25 cellular contexts compared by ENCODE assay signal in genomic region chr20:59458645-59459044, GRCh38.
DNase-seq lines count a peak whose midpoint lies in the region; ATAC-seq, FAIRE-seq and TF ChIP-seq lines count a peak whose summit lies in the region.
"Had no signal": no experiment of that assay in that cellular context is flagged by ENCODE, and none has a peak within 500 bp of the region (broad histone marks: within the 10 kb centered on the region; RNA-seq: fewer than 3 reads in every experiment).

No MANE protein-coding gene starts in this region.

- in situ Hi-C loops in Caki2 (cut with HindIII; ENCODE audit: low pct_unique_long_range_greater_than_20kb, low sequenced_read_pairs): no loop called here

- H3K27ac ChIP-seq in A549: no peak overlapping the region
- H3K27ac ChIP-seq in H1 (ENCODE audit: low read depth, low read length): no peak overlapping the region
- no peak overlapping the region for H3K27ac ChIP-seq in vagina
- H3K27ac ChIP-seq: C4-2B, KMS-11, RWPE1, SK-N-MC had no signal

- H2AFZ ChIP-seq in H1 (ENCODE audit: low read length): 0 out of 2 replicates have a peak overlapping the region, but pooled peaks have one; percentile 5

- intact Hi-C loops in vagina (cut with DNase I): no loop called here

- 20% methylated on average over 2 of the region's 2 CpGs for WGBS in A549 (ENCODE audit: missing lambda C conversion rate)
- WGBS in H1 (ENCODE audit: extremely low coverage in 1 of 2, insufficient coverage in 1 of 2, insufficient read length in 1 of 2, insufficient replicate concordance in 2 of 2, low coverage in 1 of 2, low lambda C conversion rate in 2 of 2, missing lambda C conversion rate in 1 of 2), 2 experiments: 86% methylated on average over 2 of the region's 2 CpGs; no CpG with 5 or more reads in 1 of the 2 experiments

- H2AK5ac ChIP-seq in H1 (ENCODE audit: low read depth, low read length): no peak overlapping the region

- H3K4ac ChIP-seq in H1 (replicated peaks; ENCODE audit: insufficient read length, low read depth, low read length): no peak overlapping the region

- H3K23me2 ChIP-seq in H1 (ENCODE audit: low read depth, low read length): no peaks in the 10 kb centered on the region

- no peak overlapping the region for H3K56ac ChIP-seq in H1 (replicated peaks; ENCODE audit: insufficient read length, low read depth, low read length)

- no peak overlapping the region for H3K18ac ChIP-seq in H1 (ENCODE audit: extremely low read depth, low read length)

- no peak for TF ChIP-seq POLR2A in A549 (IDR thresholded peaks at IDR 0.05; ENCODE audit: low read length)
- no peak for TF ChIP-seq POLR2A in H1 (IDR thresholded peaks at IDR 0.05; ENCODE audit: control extremely low read depth in 1 of 2, low read depth in 2 of 2, low read length in 2 of 2)
- no peak for TF ChIP-seq POLR2A in vagina (IDR thresholded peaks at IDR 0.05)

- no peak overlapping the region for H4K5ac ChIP-seq in H1 (ENCODE audit: insufficient read length, low read depth, low read length)

- peaks cover 0 to 3% of the 10 kb centered on the region in 2 experiments for H4K20me1 ChIP-seq in H1 (replicated peaks in 1 of 2; ENCODE audit: control insufficient read depth in 1 of 2, insufficient read depth in 2 of 2, low read length in 2 of 2)

- no peak overlapping the region for H2BK120ac ChIP-seq in H1 (replicated peaks; ENCODE audit: low read depth, low read length)

- H3K36me3 ChIP-seq in H1 (ENCODE audit: control insufficient read depth in 2 of 4, insufficient read depth in 4 of 4, low read length in 3 of 4) (no peaks in the 10 kb centered on the region), vagina (no peaks in the 10 kb centered on the region)

- H2BK12ac ChIP-seq in H1 (ENCODE audit: low read depth, low read length): no peak overlapping the region

- TF ChIP-seq RAD21 in A549 (conservative IDR thresholded peaks at IDR 0.05 in 1 of 2, IDR thresholded peaks at IDR 0.05 in 1 of 2) (no peak), H1 (IDR thresholded peaks at IDR 0.05 in 1 of 2, conservative IDR thresholded peaks at IDR 0.05 in 1 of 2; ENCODE audit: low read depth in 2 of 2, low read length in 2 of 2) (no peak)

- no peak overlapping the region for H3K4me2 ChIP-seq in A549
- no peak overlapping the region for H3K4me2 ChIP-seq in H1 (ENCODE audit: insufficient read depth in 1 of 2, low read depth in 2 of 2, low read length in 2 of 2)
- H3K4me2 ChIP-seq: KMS-11 had no signal

- ATAC-seq in A549: no peak
- ATAC-seq: CD8-positive, alpha-beta T cell had no signal

- POLR2A ChIA-PET in A549 (lab: Yijun Ruan, JAX) (interaction anchor here (0.5 kb wide), 1 partner anchor 13 kb away, joined by 4 read pairs; no protein-coding TSS in a partner anchor), H1 (lab: Charles Lee; ENCODE audit: partially characterized antibody) (no interaction called here)

- no peak overlapping the region for H3K23ac ChIP-seq in H1 (ENCODE audit: insufficient read length)

- no peak overlapping the region for H2BK20ac ChIP-seq in H1 (ENCODE audit: low read length)

- no peak overlapping the region for H3K14ac ChIP-seq in H1 (ENCODE audit: insufficient read length)

- CTCF ChIA-PET in A549 (lab: Yijun Ruan, JAX) (interaction anchor here (1.3 kb wide), 1 partner anchor 371 kb away, joined by 5 read pairs; no protein-coding TSS in a partner anchor), H1 (lab: Charles Lee; ENCODE audit: partially characterized antibody) (interaction anchor here (1.6 to 2.6 kb wide), 3 partner anchors 11 to 251 kb away, joined by 4 to 9 read pairs (median 5); no protein-coding TSS in a partner anchor)

- H4K91ac ChIP-seq in H1 (replicated peaks; ENCODE audit: insufficient read length, low read length): no peak overlapping the region

- H3K27me3 ChIP-seq in H1 (replicated peaks in 1 of 4; ENCODE audit: control insufficient read depth in 3 of 4, extremely low read depth in 1 of 4, insufficient read depth in 3 of 4, low read length in 3 of 4) (no peaks in the 10 kb centered on the region), vagina (no peaks in the 10 kb centered on the region)

- H3K9me3 ChIP-seq in A549: 0 out of 3 replicates have a peak, but pooled peaks cover 3% of the 10 kb centered on the region
- no peaks in the 10 kb centered on the region for H3K9me3 ChIP-seq in H1 (ENCODE audit: insufficient read depth in 2 of 2, low read depth in 1 of 2, low read length in 1 of 2)
- no peaks in the 10 kb centered on the region for H3K9me3 ChIP-seq in vagina

- H3K79me2 ChIP-seq in H1 (ENCODE audit: control insufficient read depth in 1 of 2, insufficient read depth in 2 of 2, low read length in 2 of 2): no peaks in the 10 kb centered on the region

- no peaks in the 10 kb centered on the region for H3K79me1 ChIP-seq in H1 (ENCODE audit: low read depth, low read length)

- H3K4me1 ChIP-seq in A549 (no peaks in the 10 kb centered on the region), H1 (replicated peaks in 1 of 4; ENCODE audit: control insufficient read depth in 3 of 4, insufficient read depth in 4 of 4, low read length in 3 of 4) (no peaks in the 10 kb centered on the region; a peak in 1 of 7 replicates), vagina (peaks cover 5% of the 10 kb centered on the region)

- H3K9ac ChIP-seq in H1 (replicated peaks in 1 of 4; ENCODE audit: extremely low read depth in 1 of 4, low read depth in 3 of 4, low read length in 3 of 4): no peak overlapping the region
- H3K9ac ChIP-seq: KMS-11 had no signal

- FAIRE-seq in A549 (lab: Jason Lieb, UNC) (no peak), H1 (lab: Jason Lieb, UNC) (no peak)
- FAIRE-seq: GM18507 had no signal

- H2BK15ac ChIP-seq in H1 (ENCODE audit: low read length): no peak overlapping the region

- no peak for TF ChIP-seq CTCF in A549 (IDR thresholded peaks at IDR 0.05)
- TF ChIP-seq CTCF in H1 (IDR thresholded peaks at IDR 0.05; ENCODE audit: control extremely low read depth in 1 of 3, insufficient read depth in 1 of 3, low read depth in 1 of 3, low read length in 3 of 3): no peak
- TF ChIP-seq CTCF in vagina (IDR thresholded peaks at IDR 0.05): no peak

- H2BK5ac ChIP-seq in H1 (ENCODE audit: low read depth, low read length): no peak overlapping the region

- H3K4me3 ChIP-seq in A549 (no peak overlapping the region), H1 (ENCODE audit: extremely low read depth in 1 of 4, insufficient read depth in 2 of 4, low read depth in 3 of 4, low read length in 4 of 4) (no peak overlapping the region), vagina (no peak overlapping the region)
- H3K4me3 ChIP-seq: SK-N-MC had no signal

- DNase-seq in A549 (ENCODE audit: low read depth in 1 of 2, low spot score in 1 of 2): no peak
- peak; percentile 9 for DNase-seq in Caki2 (ENCODE audit: low read depth)
- DNase-seq in RKO (ENCODE audit: low spot score): peak; percentile 15
- DNase-seq in H1 (ENCODE audit: low read depth in 1 of 2, low spot score in 2 of 2): no peak
- DNase-seq in vagina (ENCODE audit: extremely low spot score in 2 of 2): no peak
- DNase-seq in NCI-H1092 (lab: John Stamatoyannopoulos, UW): no peak
- DNase-seq in HuH-7.5 (ENCODE audit: low spot score): no peak
- DNase-seq: Calu3; CD8-positive, alpha-beta T cell; DMS79 treated with DMSO at 0.1 percent for 48 hours; GOT3; HCEC 1CT; MM.1S; NCI-H1048; NCI-H1417 treated with DMSO at 0.1 percent for 48 hours; NCI-H1694 treated with DMSO at 0.1 percent for 48 hours; NCI-H2081; NCI-H2227 treated with DMSO at 0.1 percent for 48 hours; NCI-H526 treated with DMSO at 0.1 percent for 48 hours; SHP77 had no signal

- H4K8ac ChIP-seq in H1 (ENCODE audit: extremely low read depth, insufficient read depth, low read length): no peak overlapping the region

- TF ChIP-seq EP300 in A549 (IDR thresholded peaks at IDR 0.05) (no peak), H1 (IDR thresholded peaks at IDR 0.05; ENCODE audit: borderline replicate concordance in 1 of 2, low read depth in 2 of 2, low read length in 2 of 2) (no peak)

TF ChIP-seq in A549, 52 proteins besides CTCF, POLR2A, EP300 and RAD21:
- TF ChIP-seq POLR2AphosphoS2 (conservative IDR thresholded peaks at IDR 0.05; ENCODE audit: low read length) (no peak), USF2 (IDR thresholded peaks at IDR 0.05) (peak; percentile 59), RCOR1 (IDR thresholded peaks at IDR 0.05; ENCODE audit: low read depth, low read length) (no peak)

TF ChIP-seq in H1, 55 proteins besides CTCF, POLR2A, EP300 and RAD21:
- peak; percentile 23; the same call in 1 of the 2 replicates for TF ChIP-seq USF2 (IDR thresholded peaks at IDR 0.05; ENCODE audit: low read length)
- no peak for TF ChIP-seq CHD2 (IDR thresholded peaks at IDR 0.05; ENCODE audit: low read length)

Comparison
In these comparisons a context has a peak if more than half of its experiments do, and no peak if none do; other contexts are left out.
1. DNase-seq: peak in Caki2 (single experiment) and RKO (single experiment); none in A549 (0 of 2), H1 (0 of 2), vagina (0 of 2), NCI-H1092 (single experiment) and HuH-7.5 (single experiment).
2. Of the 18 proteins assayed by ChIP-seq in both H1 and A549: peak only in H1: none; only in A549: none; in both: USF2; in neither: 17.